In genomic region chr20:44911264-44911921, GRCh38 we compare ENCODE assay signal across 7 cellular contexts. TPM values are rescaled to one million over a fixed set of nuclear protein-coding genes. Genes with fewer than 3 reads are reported as not detected.
DNase-seq lines count a peak whose midpoint lies in the region; ATAC-seq, FAIRE-seq and TF ChIP-seq lines count a peak whose summit lies in the region.

No MANE protein-coding gene starts in this region.

- 55 to 68% methylated on average over 21 of the region's 21 CpGs for WGBS in sigmoid colon, 2 donors

- H3K4me1 ChIP-seq in sigmoid colon: peaks cover 0 to 17% (median 13%) of the 10 kb centered on the region in 4 donors

- intact Hi-C loops in natural killer cell (cut with micrococcal nuclease): no loop called here
- intact Hi-C loops in sigmoid colon (cut with DNase I): no loop called here

- no peak overlapping the region for H3K27ac ChIP-seq in sigmoid colon

- peaks cover 4 to 21% (median 8%) of the 10 kb centered on the region in 4 donors for H3K36me3 ChIP-seq in sigmoid colon

- no peak for TF ChIP-seq EP300 in sigmoid colon (IDR thresholded peaks at IDR 0.05)

- no peaks in the 10 kb centered on the region for H3K27me3 Mint-ChIP-seq in central memory CD8-positive, alpha-beta T cell
- no peaks in the 10 kb centered on the region for H3K27me3 Mint-ChIP-seq in natural killer cell (ENCODE audit: low read depth in 2 of 2)

- H3K4me3 ChIP-seq in sigmoid colon: no peak overlapping the region

- no peaks in the 10 kb centered on the region for H3K9me3 Mint-ChIP-seq in central memory CD8-positive, alpha-beta T cell
- no peaks in the 10 kb centered on the region for H3K9me3 Mint-ChIP-seq in natural killer cell

- H3K36me3 Mint-ChIP-seq in central memory CD8-positive, alpha-beta T cell (ENCODE audit: insufficient read depth): peaks cover 18% of the 10 kb centered on the region
- no peaks in the 10 kb centered on the region for H3K36me3 Mint-ChIP-seq in natural killer cell

- no peaks in the 10 kb centered on the region for H3K9me3 ChIP-seq in sigmoid colon

- peak; percentile 30 for DNase-seq in LHCN-M2 (ENCODE audit: low read depth)
- peak; percentile 77 for DNase-seq in UCSD-AML1 (lab: John Stamatoyannopoulos, UW; ENCODE audit: unreplicated experiment)
- no peak for DNase-seq in central memory CD8-positive, alpha-beta T cell (ENCODE audit: low spot score in 2 of 2)
- DNase-seq in natural killer cell: no peak
- no peak for DNase-seq in sigmoid colon
- no peak for DNase-seq in OCI-M2 (lab: John Stamatoyannopoulos, UW; ENCODE audit: unreplicated experiment)

- no peak overlapping the region for H3K27ac Mint-ChIP-seq in central memory CD8-positive, alpha-beta T cell (ENCODE audit: low read depth)
- no peak overlapping the region for H3K27ac Mint-ChIP-seq in natural killer cell

- TF ChIP-seq POLR2A in sigmoid colon (IDR thresholded peaks at IDR 0.05): no peak

- ATAC-seq in central memory CD8-positive, alpha-beta T cell (replicated peaks; ENCODE audit: extremely low read depth, poor library complexity, severe bottlenecking): no peak
- no peak for ATAC-seq in natural killer cell

- TF ChIP-seq CTCF in natural killer cell (IDR thresholded peaks at IDR 0.05) (no peak), sigmoid colon (IDR thresholded peaks at IDR 0.05) (peak in 1 of 4 experiments; percentile 24)

- peak; percentile 69 for FAIRE-seq in G401.6 (lab: Jason Lieb, UNC)

- no peaks in the 10 kb centered on the region for H3K4me1 Mint-ChIP-seq in central memory CD8-positive, alpha-beta T cell
- peaks cover 16 to 19% of the 10 kb centered on the region in 2 donors for H3K4me1 Mint-ChIP-seq in natural killer cell

- H3K4me3 Mint-ChIP-seq in central memory CD8-positive, alpha-beta T cell: peak overlapping the region; percentile 77
- H3K4me3 Mint-ChIP-seq in natural killer cell: peak overlapping the region; percentile 61

- H3K27me3 ChIP-seq in sigmoid colon: no peaks in the 10 kb centered on the region

RNA-seq across cellular contexts. Expression of gene PABPC1L, which starts 1.5 kb away (rescaled TPM):
- total RNA-seq in LHCN-M2 (2014; rRNA removed): 7.4 and 11.1 TPM in 2 replicates
- 6.6 TPM for polyA plus RNA-seq in LHCN-M2 (2012)
- 10 to 100 TPM; 31.7 to 64.9 (median 48.1) TPM for total RNA-seq in natural killer cell
- 10 to 100 TPM in 1 of 4 donors, 1 to 10 TPM in 3; 1.1 to 18.3 (median 6.4) TPM for total RNA-seq in sigmoid colon
- 10 to 100 TPM in 1 of 3 donors, 1 to 10 TPM in 2; 1.8 to 22.9 (median 4.4) TPM for polyA plus RNA-seq in sigmoid colon

RNA-seq across cellular contexts. Expression of gene YWHAB, which starts 25.9 kb away (rescaled TPM):
- total RNA-seq in LHCN-M2 (2014; rRNA removed) (82.3 and 95.3 TPM in 2 replicates), natural killer cell (100 to 1,000 TPM; 137 to 199 (median 179) TPM), sigmoid colon (100 to 1,000 TPM in 1 of 4 donors, 10 to 100 TPM in 3; 80.3 to 110 (median 89.8) TPM)
- polyA plus RNA-seq in LHCN-M2 (2012): 152 TPM
- 100 to 1,000 TPM; 155 to 214 (median 180) TPM for polyA plus RNA-seq in sigmoid colon

RNA-seq across cellular contexts. Expression of gene TOMM34, which starts 48.8 kb away (rescaled TPM):
- 59.3 and 61.7 TPM in 2 replicates for total RNA-seq in LHCN-M2 (2014; rRNA removed)
- polyA plus RNA-seq in LHCN-M2 (2012): 46.6 TPM
- total RNA-seq in natural killer cell: 1 to 10 TPM; 8.5 to 9.2 (median 8.8) TPM
- total RNA-seq in sigmoid colon: 1 to 10 TPM; 7.2 to 9.2 (median 8.3) TPM
- polyA plus RNA-seq in sigmoid colon: 10 to 100 TPM; 10.6 to 27.3 (median 15.6) TPM

RNA-seq across cellular contexts. Expression of gene STK4, which starts 54.9 kb away (rescaled TPM):
- total RNA-seq in LHCN-M2 (2014; rRNA removed) (18.2 and 22.3 TPM in 2 replicates), natural killer cell (100 to 1,000 TPM; 351 to 394 (median 366) TPM), sigmoid colon (10 to 100 TPM; 23.9 to 31.8 (median 28.1) TPM)
- polyA plus RNA-seq in LHCN-M2 (2012): 7.5 TPM
- polyA plus RNA-seq in sigmoid colon: 10 to 100 TPM in 1 of 3 donors, 1 to 10 TPM in 2; 6.0 to 25.7 (median 9.2) TPM

Comparison
In these comparisons a context has a peak if more than half of its experiments do, and no peak if none do; other contexts are left out.
1. DNase-seq: peak in LHCN-M2 (single experiment) and UCSD-AML1 (single experiment); none in central memory CD8-positive, alpha-beta T cell (0 of 2), natural killer cell (single experiment), sigmoid colon (single experiment) and OCI-M2 (single experiment).